8 cellular contexts compared by ENCODE assay signal in the genomic region with DNA sequence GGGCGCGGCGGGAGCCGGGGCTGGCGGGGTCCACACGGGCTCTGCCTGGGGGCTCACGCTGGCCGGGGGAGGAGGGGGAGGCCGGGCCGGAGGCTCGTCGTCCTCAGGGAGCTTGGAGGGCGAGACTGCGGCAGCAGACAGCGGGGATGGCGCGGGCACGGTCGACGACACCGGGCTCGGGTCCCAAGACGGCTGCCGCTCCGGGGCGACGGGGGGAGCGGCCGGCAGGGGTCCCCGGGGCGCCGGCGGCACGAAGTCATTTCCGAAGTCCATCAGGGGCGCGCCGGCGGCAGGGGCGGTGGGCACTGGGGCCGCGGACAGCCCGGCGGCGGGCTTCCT. TPM values are rescaled to one million over a fixed set of nuclear protein-coding genes. Genes with fewer than 3 reads are reported as not detected.
DNase-seq lines count a peak whose midpoint lies in the region; ATAC-seq and TF ChIP-seq lines count a peak whose summit lies in the region.

No MANE protein-coding gene starts in this region.

- no peak for DNase-seq in choroid plexus epithelial cell (ENCODE audit: low read depth)
- no peak for DNase-seq in naive B cell
- DNase-seq in KBM-7 = no peak
- DNase-seq in NCI-H1436 (lab: John Stamatoyannopoulos, UW) = no peak

- H3K27me3 Mint-ChIP-seq in naive B cell = no peaks in the 10 kb centered on the region

- no peak for TF ChIP-seq RAD21 in Ishikawa (IDR thresholded peaks at IDR 0.05; ENCODE audit: low read depth)

- no peak for TF ChIP-seq CTCF in choroid plexus epithelial cell (conservative IDR thresholded peaks at IDR 0.05; ENCODE audit: low read depth, low read length)

- in situ Hi-C loops in KBM-7 (cut with MboI; ENCODE audit: low pct_unique_long_range_greater_than_20kb, low sequenced_read_pairs) = no loop called here

- H3K9me3 Mint-ChIP-seq in naive B cell = no peaks in the 10 kb centered on the region

- peak overlapping the region; percentile 96 to 100 (median 100) for H3K4me3 Mint-ChIP-seq in naive B cell

- no peaks in the 10 kb centered on the region for H3K36me3 Mint-ChIP-seq in naive B cell

- ATAC-seq in GM18498 (IDR thresholded peaks at IDR 0.05; ENCODE audit: unreplicated experiment) (peak; percentile 0), naive B cell (ENCODE audit: low read depth in 2 of 2) (peak; percentile 2 to 3), HG03095 (IDR thresholded peaks at IDR 0.05; ENCODE audit: unreplicated experiment) (no peak), HG02884 (IDR thresholded peaks at IDR 0.05; ENCODE audit: unreplicated experiment) (no peak)

- H3K27ac Mint-ChIP-seq in naive B cell = peak overlapping the region in 5 of 6 donors; percentile 47 to 100 (median 98)

- H3K4me1 Mint-ChIP-seq in naive B cell = peaks cover 59 to 72% (median 62%) of the 10 kb centered on the region in 3 donors

- no peak for TF ChIP-seq EP300 in Ishikawa (IDR thresholded peaks at IDR 0.05; ENCODE audit: borderline replicate concordance)

- peak overlapping the region; percentile 93 for H3K4me3 ChIP-seq in choroid plexus epithelial cell (ENCODE audit: low read depth, low read length)

TF ChIP-seq in Ishikawa, 13 proteins besides CTCF, POLR2A, EP300 and RAD21:
- no peak for TF ChIP-seq TAF1 (IDR thresholded peaks at IDR 0.05; ENCODE audit: low read depth)
- TF ChIP-seq ZBTB7A (IDR thresholded peaks at IDR 0.05; ENCODE audit: low read depth) = peak; percentile 84
TF ChIP-seq in Ishikawa: peak in this region for 1.

RNA-seq across cellular contexts. Expression of a gene that starts 0.5 kb away (rescaled TPM):
- polyA plus RNA-seq in naive B cell (ENCODE audit: low read depth in 6 of 6) = 10 to 100 TPM; 41.3 to 57.8 (median 53.0) TPM

Comparison
In these comparisons a context has a peak if more than half of its experiments do, and no peak if none do; other contexts are left out.
1. ATAC-seq: peak in GM18498 (single experiment) and naive B cell (2 of 2); none in HG03095 (single experiment) and HG02884 (single experiment).